ENCODE assay signal across 1 cellular context in genomic region chr7:115707236-115707635, GRCh38.
TF ChIP-seq lines count a peak whose summit lies in the region.

No MANE protein-coding gene starts in this region.

TF ChIP-seq in HEK293, 187 proteins besides CTCF, POLR2A, EP300 and RAD21 (continued from another document):
- TF ChIP-seq ZNF280D (tag by site-specific recombination; IDR thresholded peaks at IDR 0.05) = no peak
- no peak for TF ChIP-seq ZNF133 (tag by site-specific recombination; IDR thresholded peaks at IDR 0.05)
- TF ChIP-seq ZNF785 (tag by site-specific recombination; IDR thresholded peaks at IDR 0.05) = no peak
- TF ChIP-seq ZNF423 (tag by site-specific recombination; IDR thresholded peaks at IDR 0.05) = no peak
- TF ChIP-seq ZNF530 (tag by site-specific recombination; IDR thresholded peaks at IDR 0.05; ENCODE audit: low read depth) = no peak
- no peak for TF ChIP-seq ZFP37 (tag by site-specific recombination; IDR thresholded peaks at IDR 0.05)
- TF ChIP-seq ZNF473 (tag by site-specific recombination; IDR thresholded peaks at IDR 0.05) = no peak
- no peak for TF ChIP-seq REPIN1 (tag by site-specific recombination; IDR thresholded peaks at IDR 0.05; ENCODE audit: low read depth)
- no peak for TF ChIP-seq ZNF692 (tag by site-specific recombination; IDR thresholded peaks at IDR 0.05)
- TF ChIP-seq HOXD13 (CRISPR knock-in tag; IDR thresholded peaks at IDR 0.05; ENCODE audit: borderline replicate concordance) = no peak
